ENCODE assay signal across 13 cellular contexts in the genomic region with DNA sequence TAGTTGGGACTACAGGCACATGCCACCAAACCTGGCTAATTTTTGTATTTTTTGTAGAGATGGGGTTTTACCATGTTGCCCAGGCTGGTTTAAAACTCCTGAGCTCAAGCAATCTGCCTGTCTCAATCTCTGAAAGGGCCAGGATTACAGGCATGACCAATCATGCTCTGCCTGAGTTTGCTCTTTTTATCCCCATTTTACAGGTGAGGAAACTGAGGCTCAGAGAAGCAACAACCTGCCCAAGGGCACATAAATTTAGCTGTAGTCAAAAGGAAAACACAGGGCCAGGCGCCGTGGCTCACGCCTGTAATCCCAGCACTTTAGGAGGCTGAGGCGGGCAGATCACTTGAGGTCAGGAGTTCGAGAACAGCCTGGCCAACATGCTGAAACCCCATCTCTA. TPM values are rescaled to one million over a fixed set of nuclear protein-coding genes. Genes with fewer than 3 reads are reported as not detected.
"Had no signal": no experiment of that assay in that cellular context is flagged by ENCODE, and none has a peak within 500 bp of the region (broad histone marks: within the 10 kb centered on the region; RNA-seq: fewer than 3 reads in every experiment).

No MANE protein-coding gene starts in this region.

RNA-seq across cellular contexts. Expression of gene GPRC5C, which starts 26.6 kb away (rescaled TPM):
- total RNA-seq: activated CD4-positive, alpha-beta T cell treated with anti-CD3 and anti-CD28 coated beads, Interleukin-2, amount 10 ng/mL, durations not matched to agents 7 days and 5 days; activated CD8-positive, alpha-beta memory T cell treated with anti-CD3 and anti-CD28 coated beads, Interleukin-2, amount 10 ng/mL, durations not matched to agents 7 days and 5 days; T-helper 2 cell treated with Interferon-gamma antibody and Interleukin-4, amounts not matched to agents 100 ng/mL and 5 ng/mL, for 36 hours had no signal

RNA-seq across cellular contexts. Expression of gene GPR142, which starts 38.0 kb away (rescaled TPM):
- total RNA-seq: activated B cell treated with CpG ODN at 0.5 μM for 24 hours; activated CD4-positive, alpha-beta memory T cell treated with anti-CD3 and anti-CD28 coated beads for 36 hours; activated CD4-positive, alpha-beta T cell treated with anti-CD3 and anti-CD28 coated beads for 36 hours; activated CD4-positive, alpha-beta T cell treated with anti-CD3 and anti-CD28 coated beads, Interleukin-2, amount 10 ng/mL, durations not matched to agents 24 days and 14 days; activated CD4-positive, alpha-beta T cell treated with anti-CD3 and anti-CD28 coated beads, Interleukin-2, amount 10 ng/mL, durations not matched to agents 7 days and 5 days; activated CD8-positive, alpha-beta memory T cell treated with anti-CD3 and anti-CD28 coated beads for 36 hours; activated CD8-positive, alpha-beta memory T cell treated with anti-CD3 and anti-CD28 coated beads, Interleukin-2, amount 10 ng/mL, durations not matched to agents 7 days and 5 days; activated CD8-positive, alpha-beta T cell treated with anti-CD3 and anti-CD28 coated beads for 36 hours; activated CD8-positive, alpha-beta T cell treated with anti-CD3 and anti-CD28 coated beads, Interleukin-2, amount 10 ng/mL, durations not matched to agents 7 days and 5 days; T-helper 1 cell treated with Interleukin-12 subunit alpha and Interleukin-12 subunit beta and Interleukin-4 antibody, amounts not matched to agents 30 ng/mL and 1 ng/mL, for 36 hours; T-helper 17 cell; T-helper 2 cell treated with Interferon-gamma antibody and Interleukin-4, amounts not matched to agents 100 ng/mL and 5 ng/mL, for 36 hours; WTC11 had no signal

RNA-seq across cellular contexts. Expression of gene BTBD17, which starts 43.6 kb away (rescaled TPM):
- total RNA-seq: activated B cell treated with CpG ODN at 0.5 μM for 24 hours; activated CD4-positive, alpha-beta memory T cell treated with anti-CD3 and anti-CD28 coated beads for 36 hours; activated CD4-positive, alpha-beta T cell treated with anti-CD3 and anti-CD28 coated beads for 36 hours; activated CD4-positive, alpha-beta T cell treated with anti-CD3 and anti-CD28 coated beads, Interleukin-2, amount 10 ng/mL, durations not matched to agents 24 days and 14 days; activated CD4-positive, alpha-beta T cell treated with anti-CD3 and anti-CD28 coated beads, Interleukin-2, amount 10 ng/mL, durations not matched to agents 7 days and 5 days; activated CD8-positive, alpha-beta memory T cell treated with anti-CD3 and anti-CD28 coated beads for 36 hours; activated CD8-positive, alpha-beta memory T cell treated with anti-CD3 and anti-CD28 coated beads, Interleukin-2, amount 10 ng/mL, durations not matched to agents 7 days and 5 days; activated CD8-positive, alpha-beta T cell treated with anti-CD3 and anti-CD28 coated beads for 36 hours; activated CD8-positive, alpha-beta T cell treated with anti-CD3 and anti-CD28 coated beads, Interleukin-2, amount 10 ng/mL, durations not matched to agents 7 days and 5 days; T-helper 1 cell treated with Interleukin-12 subunit alpha and Interleukin-12 subunit beta and Interleukin-4 antibody, amounts not matched to agents 30 ng/mL and 1 ng/mL, for 36 hours; T-helper 17 cell; T-helper 2 cell treated with Interferon-gamma antibody and Interleukin-4, amounts not matched to agents 100 ng/mL and 5 ng/mL, for 36 hours had no signal
